In genomic region chrX:154730271-154730883, GRCh38 we compare ENCODE assay signal across 1 cellular context.
TF ChIP-seq lines count a peak whose summit lies in the region.

No MANE protein-coding gene starts in this region.

TF ChIP-seq in IMR-90, 13 proteins besides CTCF, POLR2A, EP300 and RAD21 (continued from another document):
- TF ChIP-seq MAZ (IDR thresholded peaks at IDR 0.05; ENCODE audit: borderline replicate concordance, low read depth, low read length) (no peak), CHD1 (IDR thresholded peaks at IDR 0.05; ENCODE audit: low read depth, low read length) (no peak), ELK1 (IDR thresholded peaks at IDR 0.05; ENCODE audit: borderline replicate concordance, low read depth, low read length) (no peak), MAFK (IDR thresholded peaks at IDR 0.05; ENCODE audit: low read depth, low read length) (no peak), RFX5 (IDR thresholded peaks at IDR 0.05; ENCODE audit: low read depth, low read length) (no peak), FOS (IDR thresholded peaks at IDR 0.05; ENCODE audit: low read depth, low read length) (no peak), NFE2L2 (IDR thresholded peaks at IDR 0.05; ENCODE audit: low read depth, low read length) (no peak)
- TF ChIP-seq, protein P1, sequence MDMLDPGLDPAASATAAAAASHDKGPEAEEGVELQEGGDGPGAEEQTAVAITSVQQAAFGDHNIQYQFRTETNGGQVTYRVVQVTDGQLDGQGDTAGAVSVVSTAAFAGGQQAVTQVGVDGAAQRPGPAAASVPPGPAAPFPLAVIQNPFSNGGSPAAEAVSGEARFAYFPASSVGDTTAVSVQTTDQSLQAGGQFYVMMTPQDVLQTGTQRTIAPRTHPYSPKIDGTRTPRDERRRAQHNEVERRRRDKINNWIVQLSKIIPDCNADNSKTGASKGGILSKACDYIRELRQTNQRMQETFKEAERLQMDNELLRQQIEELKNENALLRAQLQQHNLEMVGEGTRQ (IDR thresholded peaks at IDR 0.05; ENCODE audit: low read depth, low read length) = no peak
TF ChIP-seq in IMR-90: peak in this region for 0.
